ENCODE assay signal across 21 cellular contexts in the genomic region with DNA sequence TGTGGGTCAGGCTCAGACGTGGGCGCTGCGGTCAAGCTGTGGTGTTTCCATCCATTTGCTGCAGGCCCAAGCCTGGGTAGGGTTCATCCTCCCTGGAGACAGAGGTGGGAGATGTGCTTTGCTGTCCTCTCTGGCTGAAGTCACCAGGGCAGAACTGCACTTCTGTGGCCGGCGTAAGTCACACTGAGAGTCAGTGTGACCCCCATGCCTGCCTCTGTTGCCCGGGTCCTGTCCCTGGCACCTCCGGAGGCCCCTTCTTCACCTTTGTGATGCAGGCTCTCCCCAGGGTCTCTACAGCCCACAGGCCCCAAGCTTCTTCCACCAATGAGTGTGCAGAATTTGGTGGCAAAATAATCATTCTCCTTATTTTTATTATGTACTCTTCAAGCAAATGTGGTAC. TPM values are rescaled to one million over a fixed set of nuclear protein-coding genes. Genes with fewer than 3 reads are reported as not detected.
DNase-seq lines count a peak whose midpoint lies in the region; ATAC-seq and TF ChIP-seq lines count a peak whose summit lies in the region.
"Had no signal": no experiment of that assay in that cellular context is flagged by ENCODE, and none has a peak within 500 bp of the region (broad histone marks: within the 10 kb centered on the region; RNA-seq: fewer than 3 reads in every experiment).

No MANE protein-coding gene starts in this region.

- H3K36me3 ChIP-seq in aorta (ENCODE audit: control insufficient read depth in 1 of 2, insufficient read depth in 2 of 2, low read length in 1 of 2) (no peaks in the 10 kb centered on the region), adrenal gland (replicated peaks in 1 of 2) (no peaks in the 10 kb centered on the region)
- H3K36me3 ChIP-seq: BE2C had no signal

- peak; percentile 45 for DNase-seq in activated effector memory CD4-positive, alpha-beta T cell treated with anti-CD3 and anti-CD28 coated beads, Interleukin-2, amount 50 U/mL, for 16 hours
- no peak for DNase-seq in activated effector memory CD4-positive, alpha-beta T cell treated with Interleukin-2 at 50 U/mL for 16 hours
- DNase-seq in NCI-H345 treated with DMSO at 0.1 percent for 48 hours (lab: John Stamatoyannopoulos, UW; ENCODE audit: unreplicated experiment) (peak; percentile 73), posterior vena cava (ENCODE audit: low spot score) (peak; percentile 42), aorta (peak; percentile 38 to 51), adrenal gland (no peak)
- DNase-seq: 8988T, ACHN, BE2C, H9, Karpas-422, MV-4-11, NCI-H1436 treated with DMSO at 0.1 percent for 48 hours, RPMI8226, SK-N-SH had no signal

- H3K4me3 ChIP-seq in aorta (ENCODE audit: low read length in 2 of 2) (no peak overlapping the region), adrenal gland (no peak overlapping the region)
- H3K4me3 ChIP-seq: GM23338 had no signal

- ATAC-seq in aorta (ENCODE audit: low FRiP score) = no peak
- ATAC-seq in GM18502 (IDR thresholded peaks at IDR 0.05; ENCODE audit: poor library complexity, unreplicated experiment) = no peak
- ATAC-seq: GM23338, HepG2 had no signal

- H3K9me3 ChIP-seq in aorta (ENCODE audit: control insufficient read depth, low read length) (no peaks in the 10 kb centered on the region), adrenal gland (replicated peaks in 1 of 3) (no peaks in the 10 kb centered on the region)
- H3K9me3 ChIP-seq: BE2C, SK-N-SH had no signal

- TF ChIP-seq POLR2A in adrenal gland (IDR thresholded peaks at IDR 0.05) = no peak

- H3K27ac ChIP-seq in aorta (ENCODE audit: low read depth in 1 of 2, low read length in 2 of 2) = no peak overlapping the region
- no peak overlapping the region for H3K27ac ChIP-seq in adrenal gland

- no peak for TF ChIP-seq CTCF in adrenal gland (IDR thresholded peaks at IDR 0.05)

- intact Hi-C loops in posterior vena cava (cut with DNase I) (loop anchor here in 1 of 2 donors (10.0 kb wide), 1 partner anchor 151 kb away; no protein-coding TSS in a partner anchor), aorta (cut with DNase I) (no loop called here), adrenal gland (cut with DNase I) (loop anchor here in 1 of 2 donors (5.0 kb wide), 1 partner anchor 509 kb away; no protein-coding TSS in a partner anchor)

- H3K27me3 ChIP-seq in aorta (ENCODE audit: control insufficient read depth in 1 of 2, insufficient read depth in 2 of 2, low read length in 1 of 2) (no peaks in the 10 kb centered on the region), adrenal gland (no peaks in the 10 kb centered on the region)
- H3K27me3 ChIP-seq: BE2C had no signal

- H3K4me1 ChIP-seq in aorta (ENCODE audit: control insufficient read depth in 1 of 2, insufficient read depth in 2 of 2, low read length in 2 of 2) = no peaks in the 10 kb centered on the region
- no peaks in the 10 kb centered on the region for H3K4me1 ChIP-seq in adrenal gland (replicated peaks in 1 of 2)
- H3K4me1 ChIP-seq: BE2C had no signal

- 95 to 96% methylated on average over 7 of the region's 7 CpGs for WGBS in aorta, 2 donors
- WGBS in adrenal gland, 4 donors = 89 to 94% (median 90%) methylated on average over 6 to 7 of the region's 7 CpGs

RNA-seq across cellular contexts. Expression of gene DACT2, which starts 53.8 kb away (rescaled TPM):
- total RNA-seq in posterior vena cava = 1 to 10 TPM in 1 of 2 donors, under 1 TPM in 1; 0.24 to 1.7 TPM
- total RNA-seq in aorta = under 1 TPM in 1 of 2 donors, not detected in 1; 0.48 TPM
- polyA plus RNA-seq in aorta = under 1 TPM; 0.10 to 0.13 TPM
- total RNA-seq in adrenal gland = 10 to 100 TPM in 1 of 8 donors, 1 to 10 TPM in 6, under 1 TPM in 1; 0.95 to 11.2 (median 2.8) TPM
- 1 to 10 TPM in 2 of 3 donors, under 1 TPM in 1; 0.05 to 4.1 (median 3.7) TPM for polyA plus RNA-seq in adrenal gland
- total RNA-seq: HepG2, HT1080, M059J had no signal
- polyA plus RNA-seq: CD14-positive monocyte, SK-N-SH had no signal

Comparison
In these comparisons a context has a peak if more than half of its experiments do, and no peak if none do; other contexts are left out.
1. DNase-seq: peak in activated effector memory CD4-positive, alpha-beta T cell treated with anti-CD3 and anti-CD28 coated beads, Interleukin-2, amount 50 U/mL, for 16 hours (single experiment), NCI-H345 treated with DMSO at 0.1 percent for 48 hours (single experiment), posterior vena cava (single experiment) and aorta (2 of 2); none in activated effector memory CD4-positive, alpha-beta T cell treated with Interleukin-2 at 50 U/mL for 16 hours (single experiment) and adrenal gland (0 of 7).